In the genomic region with DNA sequence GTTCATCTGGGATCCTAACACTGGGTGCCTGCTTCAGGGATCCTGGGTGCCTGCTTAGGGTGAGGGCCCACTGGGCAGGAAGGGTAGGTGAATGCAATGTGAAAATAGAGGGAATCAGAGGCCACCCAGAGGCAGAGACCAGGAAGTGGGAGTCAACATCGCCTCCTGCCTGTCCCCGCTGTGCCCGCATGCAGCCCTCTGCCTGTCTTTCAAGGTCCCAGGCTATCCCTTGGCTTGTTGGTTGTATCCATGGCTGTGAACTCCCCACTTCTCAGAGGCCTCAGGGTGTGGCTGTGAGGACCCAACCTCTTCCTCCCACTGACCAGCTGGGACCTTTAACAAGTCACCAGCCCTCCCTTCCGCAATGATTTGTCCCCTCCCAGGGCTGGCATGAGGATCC, we compare ENCODE assay signal across 12 cellular contexts. TPM values are rescaled to one million over a fixed set of nuclear protein-coding genes. Genes with fewer than 3 reads are reported as not detected.
A peak's percentile ranks its signal among the peaks of the same experiment; 100 is the strongest.
DNase-seq lines count a peak whose midpoint lies in the region; ATAC-seq and TF ChIP-seq lines count a peak whose summit lies in the region.
"Had no signal": no experiment of that assay in that cellular context is flagged by ENCODE, and none has a peak within 500 bp of the region (broad histone marks: within the 10 kb centered on the region; RNA-seq: fewer than 3 reads in every experiment).

No MANE protein-coding gene starts in this region.

- no peaks in the 10 kb centered on the region for H3K79me2 ChIP-seq in MM.1S (ENCODE audit: low read length)

- TF ChIP-seq CTCF in choroid plexus epithelial cell (conservative IDR thresholded peaks at IDR 0.05; ENCODE audit: low read depth, low read length) (peak; percentile 18), progenitor cell of endocrine pancreas (IDR thresholded peaks at IDR 0.05; ENCODE audit: unreplicated experiment) (no peak), MM.1S (IDR thresholded peaks at IDR 0.05; ENCODE audit: low read length) (no peak)

- no peak for ATAC-seq in right cardiac atrium
- ATAC-seq: left lung, right lobe of liver had no signal

- H3K27me3 ChIP-seq in right cardiac atrium (ENCODE audit: control insufficient read depth, insufficient read depth) (no peaks in the 10 kb centered on the region), MM.1S (replicated peaks; ENCODE audit: insufficient read depth, low read length) (no peaks in the 10 kb centered on the region)
- H3K27me3 ChIP-seq: left lung, right lobe of liver, SJCRH30 had no signal

- peak; percentile 59 for DNase-seq in DMS53 (lab: John Stamatoyannopoulos, UW)
- no peak for DNase-seq in DMS53 treated with DMSO at 0.1 percent for 48 hours (lab: John Stamatoyannopoulos, UW; ENCODE audit: unreplicated experiment)
- peak; percentile 3 for DNase-seq in NCI-H69 (lab: John Stamatoyannopoulos, UW)
- no peak for DNase-seq in choroid plexus epithelial cell (ENCODE audit: low read depth)
- no peak for DNase-seq in progenitor cell of endocrine pancreas (ENCODE audit: low spot score, unreplicated experiment)
- no peak for DNase-seq in effector CD8-positive, alpha-beta T cell (lab: John Stamatoyannopoulos, UW)
- no peak for DNase-seq in right cardiac atrium
- DNase-seq in MM.1S: no peak
- DNase-seq: NCI-H2107, SJCRH30 had no signal

- H3K36me3 ChIP-seq in MM.1S (replicated peaks; ENCODE audit: insufficient read depth, low read length): no peaks in the 10 kb centered on the region; the same call in 1 of the 2 replicates
- H3K36me3 ChIP-seq: SJCRH30 had no signal

- H3K4me1 ChIP-seq in right cardiac atrium (ENCODE audit: control insufficient read depth, insufficient read depth, low read length) (no peaks in the 10 kb centered on the region), MM.1S (ENCODE audit: low read length) (no peaks in the 10 kb centered on the region)

- H4K20me1 ChIP-seq in MM.1S (ENCODE audit: insufficient read depth, low read length): no peaks in the 10 kb centered on the region

- no peak overlapping the region for H3K9ac ChIP-seq in MM.1S (ENCODE audit: low read length)

- WGBS in right cardiac atrium: 85% methylated on average over 4 of the region's 4 CpGs

- 0 out of 2 replicates have a peak, but pooled peaks cover 2% of the 10 kb centered on the region for H3F3A ChIP-seq in MM.1S (ENCODE audit: insufficient read depth, low read length)

- H3K27ac Mint-ChIP-seq in progenitor cell of endocrine pancreas: peak overlapping the region; percentile 74

- no peak overlapping the region for H2AFZ ChIP-seq in MM.1S (ENCODE audit: low read length)

- H3K27ac ChIP-seq in right cardiac atrium (ENCODE audit: low read length): no peak overlapping the region
- H3K27ac ChIP-seq in MM.1S (ENCODE audit: low read length): no peak overlapping the region
- H3K27ac ChIP-seq: left lung had no signal

- H3K9me3 ChIP-seq in right cardiac atrium (ENCODE audit: control insufficient read depth, low read length) (no peaks in the 10 kb centered on the region), MM.1S (replicated peaks; ENCODE audit: insufficient read depth, low read length) (no peaks in the 10 kb centered on the region)
- H3K9me3 ChIP-seq: left lung, right lobe of liver, SJCRH30 had no signal

- H3K27me3 Mint-ChIP-seq in progenitor cell of endocrine pancreas: peaks cover 13% of the 10 kb centered on the region

- H3K36me3 Mint-ChIP-seq in progenitor cell of endocrine pancreas (ENCODE audit: insufficient read depth): peaks cover 3% of the 10 kb centered on the region

- no peaks in the 10 kb centered on the region for H3K9me3 Mint-ChIP-seq in progenitor cell of endocrine pancreas (ENCODE audit: low read depth)

- H3K4me2 ChIP-seq in MM.1S (ENCODE audit: low read depth, low read length): no peak overlapping the region

- intact Hi-C loops in right cardiac atrium (cut with DNase I): loop anchor here in 2 of 4 donors (2.0 to 5.0 kb wide), 6 partner anchors 42 to 187 kb away; no protein-coding TSS in a partner anchor

- no peaks in the 10 kb centered on the region for H3K9me2 ChIP-seq in MM.1S (replicated peaks; ENCODE audit: insufficient read depth, low read length)

- H3K4me1 Mint-ChIP-seq in progenitor cell of endocrine pancreas (ENCODE audit: low read depth): no peaks in the 10 kb centered on the region

- H3K4me3 ChIP-seq in choroid plexus epithelial cell (ENCODE audit: low read depth, low read length) (no peak overlapping the region), right cardiac atrium (ENCODE audit: low read length) (no peak overlapping the region), MM.1S (ENCODE audit: low read length) (no peak overlapping the region)

- peak overlapping the region; percentile 18 for H3K4me3 Mint-ChIP-seq in progenitor cell of endocrine pancreas (ENCODE audit: low read depth)

RNA-seq across cellular contexts. Expression of gene PSD4, which starts 26.5 kb away (rescaled TPM):
- 27.1 and 30.7 TPM in 2 replicates for total RNA-seq in progenitor cell of endocrine pancreas
- total RNA-seq in right cardiac atrium: 1 to 10 TPM; 2.0 to 4.0 (median 3.3) TPM
- polyA plus RNA-seq in right cardiac atrium: 1.0 TPM

Comparison
In these comparisons a context has a peak if more than half of its experiments do, and no peak if none do; other contexts are left out.
1. DNase-seq: peak in DMS53 (single experiment) and NCI-H69 (single experiment); none in DMS53 treated with DMSO at 0.1 percent for 48 hours (single experiment), choroid plexus epithelial cell (single experiment), progenitor cell of endocrine pancreas (single experiment), effector CD8-positive, alpha-beta T cell (single experiment), right cardiac atrium (0 of 3) and MM.1S (single experiment).